In genomic region chr11:66579017-66579606, GRCh38 we compare ENCODE assay signal across 1 cellular context.
TF ChIP-seq lines count a peak whose summit lies in the region.

No MANE protein-coding gene starts in this region.

TF ChIP-seq in IMR-90, 13 proteins besides CTCF, POLR2A, EP300 and RAD21:
- TF ChIP-seq MAZ (IDR thresholded peaks at IDR 0.05; ENCODE audit: borderline replicate concordance, low read depth, low read length) (0 out of 2 replicates have a peak, but pooled peaks have one; percentile 13), SMC3 (IDR thresholded peaks at IDR 0.05; ENCODE audit: low read depth, low read length) (peak; percentile 86), NFE2L2 (IDR thresholded peaks at IDR 0.05; ENCODE audit: low read depth, low read length) (no peak), BHLHE40 (IDR thresholded peaks at IDR 0.05; ENCODE audit: low read depth, low read length) (peak; percentile 32; the same call in 1 of the 2 replicates), RFX5 (IDR thresholded peaks at IDR 0.05; ENCODE audit: low read depth, low read length) (no peak), RCOR1 (IDR thresholded peaks at IDR 0.05; ENCODE audit: insufficient replicate concordance, low read length) (no peak), CEBPB (IDR thresholded peaks at IDR 0.05; ENCODE audit: low read depth, low read length) (peak; percentile 36; the same call in 1 of the 2 replicates), MXI1 (IDR thresholded peaks at IDR 0.05; ENCODE audit: borderline replicate concordance, low read depth, low read length) (no peak), MAFK (IDR thresholded peaks at IDR 0.05; ENCODE audit: low read depth, low read length) (no peak), FOS (IDR thresholded peaks at IDR 0.05; ENCODE audit: low read depth, low read length) (0 out of 2 replicates have a peak, but pooled peaks have one; percentile 26), USF2 (IDR thresholded peaks at IDR 0.05; ENCODE audit: low read depth, low read length) (no peak), CHD1 (IDR thresholded peaks at IDR 0.05; ENCODE audit: low read depth, low read length) (no peak)
- TF ChIP-seq, protein P1, sequence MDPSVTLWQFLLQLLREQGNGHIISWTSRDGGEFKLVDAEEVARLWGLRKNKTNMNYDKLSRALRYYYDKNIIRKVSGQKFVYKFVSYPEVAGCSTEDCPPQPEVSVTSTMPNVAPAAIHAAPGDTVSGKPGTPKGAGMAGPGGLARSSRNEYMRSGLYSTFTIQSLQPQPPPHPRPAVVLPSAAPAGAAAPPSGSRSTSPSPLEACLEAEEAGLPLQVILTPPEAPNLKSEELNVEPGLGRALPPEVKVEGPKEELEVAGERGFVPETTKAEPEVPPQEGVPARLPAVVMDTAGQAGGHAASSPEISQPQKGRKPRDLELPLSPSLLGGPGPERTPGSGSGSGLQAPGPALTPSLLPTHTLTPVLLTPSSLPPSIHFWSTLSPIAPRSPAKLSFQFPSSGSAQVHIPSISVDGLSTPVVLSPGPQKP (IDR thresholded peaks at IDR 0.05; ENCODE audit: borderline replicate concordance, low read depth, low read length) = no peak
